Comparison of ENCODE assay signal across 8 cellular contexts in the genomic region with DNA sequence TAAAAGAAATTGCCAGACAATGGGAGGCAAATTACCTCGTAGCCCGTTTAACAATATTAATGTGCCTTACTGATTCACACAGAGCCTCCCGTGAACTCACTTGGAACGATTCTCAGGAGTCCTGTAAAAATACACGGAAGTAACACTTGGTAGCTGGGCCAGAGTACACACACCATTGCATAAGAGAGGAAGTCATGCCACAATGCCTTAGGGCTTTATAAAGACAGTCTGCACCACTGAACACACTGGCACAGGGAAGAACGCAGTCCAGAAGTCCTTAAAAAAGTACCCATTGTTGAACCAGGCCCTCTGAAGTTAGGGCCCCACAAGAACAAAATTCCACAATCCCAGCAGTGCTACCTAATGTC. TPM values are rescaled to one million over a fixed set of nuclear protein-coding genes. Genes with fewer than 3 reads are reported as not detected.
DNase-seq lines count a peak whose midpoint lies in the region; ATAC-seq, FAIRE-seq and TF ChIP-seq lines count a peak whose summit lies in the region.

No MANE protein-coding gene starts in this region.

- H3K4me1 ChIP-seq in Peyer's patch = peaks cover 0 to 32% (median 16%) of the 10 kb centered on the region in 4 donors
- peaks cover 19 to 22% of the 10 kb centered on the region in 2 donors for H3K4me1 ChIP-seq in small intestine (ENCODE audit: control insufficient read depth in 2 of 2, insufficient read depth in 1 of 2, low read depth in 1 of 2, low read length in 1 of 2)

- H3K36me3 ChIP-seq in Peyer's patch (no peaks in the 10 kb centered on the region), small intestine (ENCODE audit: control insufficient read depth in 2 of 2, insufficient read depth in 2 of 2, low read length in 2 of 2) (no peaks in the 10 kb centered on the region)

- peak; percentile 30 for ATAC-seq in HG02938 (IDR thresholded peaks at IDR 0.05; ENCODE audit: unreplicated experiment)

- peak; percentile 26 to 43 for TF ChIP-seq POLR2A in Peyer's patch (IDR thresholded peaks at IDR 0.05)

- peak; percentile 44 for DNase-seq in GM03348 (ENCODE audit: low spot score)
- DNase-seq in Peyer's patch = peak in 1 of 3 donors; percentile 87
- DNase-seq in germinal center (ENCODE audit: low spot score) = peak; percentile 62
- peak; percentile 96 for DNase-seq in small intestine
- DNase-seq in middle frontal gyrus (ENCODE audit: extremely low spot score, low spot score) = no peak
- DNase-seq in retina = no peak
- no peak for DNase-seq in cerebellar cortex (ENCODE audit: low spot score)

- H3K27me3 ChIP-seq in Peyer's patch (no peaks in the 10 kb centered on the region), small intestine (ENCODE audit: control insufficient read depth in 2 of 2, insufficient read depth in 2 of 2, low read length in 2 of 2) (no peaks in the 10 kb centered on the region)

- WGBS in small intestine, 3 donors = 4 to 22% (median 19%) methylated on average over 6 of the region's 6 CpGs

- H3K9me3 ChIP-seq in Peyer's patch = no peaks in the 10 kb centered on the region
- no peaks in the 10 kb centered on the region for H3K9me3 ChIP-seq in small intestine (ENCODE audit: control insufficient read depth, low read depth)

- H3K27ac ChIP-seq in Peyer's patch (peak overlapping the region; percentile 11 to 96 (median 86)), small intestine (ENCODE audit: low read depth in 1 of 2, low read length in 1 of 2) (peak overlapping the region; percentile 93 to 95)

- no peak for FAIRE-seq in small intestine (lab: Jason Lieb, UNC)

- H3K4me3 ChIP-seq in Peyer's patch = peak overlapping the region in 2 of 4 donors; percentile 26 to 27
- H3K4me3 ChIP-seq in small intestine (ENCODE audit: low read depth in 1 of 2, low read length in 2 of 2) = no peak overlapping the region

- no peak for TF ChIP-seq CTCF in Peyer's patch (IDR thresholded peaks at IDR 0.05)

RNA-seq across cellular contexts. Expression of a gene that starts 15.1 kb away (rescaled TPM):
- total RNA-seq in Peyer's patch = 10 to 100 TPM in 3 of 4 donors, 1 to 10 TPM in 1; 8.3 to 24.1 (median 22.0) TPM
- polyA plus RNA-seq in small intestine = 10 to 100 TPM in 2 of 3 donors, 1 to 10 TPM in 1; 7.4 to 13.0 (median 11.7) TPM

Comparison
In these comparisons a context has a peak if more than half of its experiments do, and no peak if none do; other contexts are left out.
1. DNase-seq: peak in GM03348 (single experiment), germinal center (single experiment) and small intestine (single experiment); none in middle frontal gyrus (single experiment), retina (single experiment) and cerebellar cortex (single experiment).